ENCODE assay signal across 8 cellular contexts in the genomic region with DNA sequence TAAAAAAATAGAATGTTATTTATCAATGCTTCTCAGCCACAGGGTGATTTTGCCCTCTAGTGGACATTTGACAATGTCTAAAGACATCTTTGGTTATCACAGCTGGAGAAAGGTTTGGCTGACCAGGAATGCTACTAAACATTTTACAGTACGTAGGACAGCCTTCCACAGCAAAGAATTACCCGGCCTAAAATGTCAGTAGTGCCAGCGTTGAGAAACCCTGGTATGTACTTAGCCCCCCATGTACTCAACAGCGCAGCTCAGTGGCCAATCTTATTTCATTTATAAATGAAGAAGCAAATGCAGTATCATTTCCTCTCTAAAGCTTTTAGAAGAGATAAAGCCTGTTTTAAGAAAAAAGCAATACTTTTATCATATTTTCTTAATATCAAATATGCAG. TPM values are rescaled to one million over a fixed set of nuclear protein-coding genes. Genes with fewer than 3 reads are reported as not detected.
DNase-seq lines count a peak whose midpoint lies in the region; ATAC-seq, FAIRE-seq and TF ChIP-seq lines count a peak whose summit lies in the region.

No MANE protein-coding gene starts in this region.

- H3K27ac ChIP-seq in GM12878 (ENCODE audit: control insufficient read depth, insufficient read depth) = no peak overlapping the region

- intact Hi-C loops in GM12878 (cut with micrococcal nuclease; ENCODE audit: unreplicated experiment) = no loop called here

- no peak overlapping the region for H3K4me3 ChIP-seq in GM12878

- no peak overlapping the region for H2AFZ ChIP-seq in GM12878 (ENCODE audit: control insufficient read depth, low read depth, low read length)

- H3K4me2 ChIP-seq in GM12878 (ENCODE audit: control insufficient read depth, insufficient read depth) = no peak overlapping the region; the same call in 1 of the 2 replicates

- DNase-seq in CD1c-positive myeloid dendritic cell (ENCODE audit: extremely low spot score) (peak; percentile 79), HCEC 1CT (peak; percentile 79), RPMI8226 (peak; percentile 54), GM12878 (ENCODE audit: low read depth, low spot score) (no peak), kidney glomerular epithelial cell (lab: John Stamatoyannopoulos, UW) (peak; percentile 39), GDM1 (lab: John Stamatoyannopoulos, UW) (no peak), NCI-H2196 (lab: John Stamatoyannopoulos, UW; ENCODE audit: unreplicated experiment) (no peak)
- DNase-seq in stimulated activated naive CD8-positive, alpha-beta T cell treated with anti-CD3 and anti-CD28 coated beads, Interleukin-15, amount 100 ng/mL, for 72 hours = peak; percentile 18 to 20

- TF ChIP-seq RAD21 in GM12878 (IDR thresholded peaks at IDR 0.05; ENCODE audit: insufficient read depth, low read depth, low read length) = peak; percentile 29; the same call in 1 of the 2 replicates

- no TSS peak for BruUV-seq in GM12878 (replicated peaks; lab: Mats Ljungman, UMichigan)

- H3K4me1 ChIP-seq in GM12878 (ENCODE audit: control insufficient read depth, insufficient read depth, low read length) = peaks cover 22% of the 10 kb centered on the region

- H3K27me3 ChIP-seq in GM12878 (replicated peaks in 1 of 2; ENCODE audit: control insufficient read depth in 2 of 2, insufficient read depth in 2 of 2, low read length in 1 of 2) = no peaks in the 10 kb centered on the region

- no peaks in the 10 kb centered on the region for H3K9me3 Mint-ChIP-seq in stimulated activated naive CD8-positive, alpha-beta T cell treated with anti-CD3 and anti-CD28 coated beads, Interleukin-15, amount 100 ng/mL, for 72 hours

- in situ Hi-C loops in GM12878 (cut with MboI) = no loop called here

- no peak overlapping the region for H3K4me3 Mint-ChIP-seq in stimulated activated naive CD8-positive, alpha-beta T cell treated with anti-CD3 and anti-CD28 coated beads, Interleukin-15, amount 100 ng/mL, for 72 hours

- peaks cover 89% of the 10 kb centered on the region for H3K79me2 ChIP-seq in GM12878 (ENCODE audit: control insufficient read depth, insufficient read depth, low read length)

- peak; percentile 68 for ATAC-seq in GM12878
- ATAC-seq in stimulated activated naive CD8-positive, alpha-beta T cell treated with anti-CD3 and anti-CD28 coated beads, Interleukin-15, amount 100 ng/mL, for 72 hours = peak; percentile 69

- no peaks in the 10 kb centered on the region for H3K27me3 Mint-ChIP-seq in stimulated activated naive CD8-positive, alpha-beta T cell treated with anti-CD3 and anti-CD28 coated beads, Interleukin-15, amount 100 ng/mL, for 72 hours

- RAD21 ChIA-PET in GM12878 (lab: Charles Lee; ENCODE audit: unreplicated experiment) = interaction anchor here (0.7 to 2.5 kb wide), 10 partner anchors 24 to 285 kb away, joined by 3 to 12 read pairs (median 4); a partner anchor contains a TSS

- no peak for TF ChIP-seq EP300 in GM12878 (IDR thresholded peaks at IDR 0.05; ENCODE audit: borderline replicate concordance in 1 of 2, control insufficient read depth in 1 of 2, low read depth in 2 of 2, low read length in 2 of 2)

- FAIRE-seq in GM12878 (lab: Jason Lieb, UNC) = no peak

- peaks cover 6% of the 10 kb centered on the region for H4K20me1 ChIP-seq in GM12878 (ENCODE audit: control insufficient read depth, insufficient read depth)

- no peak for TF ChIP-seq POLR2A in GM12878 (IDR thresholded peaks at IDR 0.05; ENCODE audit: low read depth, low read length)

- SMC1A ChIA-PET in GM12878 (lab: Charles Lee; ENCODE audit: uncharacterized antibody, unreplicated experiment) = interaction anchor here (0.8 to 4.3 kb wide), 14 partner anchors 10 to 696 kb away, joined by 3 to 22 read pairs (median 4); no protein-coding TSS in a partner anchor

- POLR2A ChIA-PET in GM12878 (lab: Charles Lee) = interaction anchor here (0.6 to 1.4 kb wide), 4 partner anchors 37 to 112 kb away, joined by 3 to 7 read pairs (median 4); a partner anchor contains a TSS

- H3K4me1 Mint-ChIP-seq in stimulated activated naive CD8-positive, alpha-beta T cell treated with anti-CD3 and anti-CD28 coated beads, Interleukin-15, amount 100 ng/mL, for 72 hours = peaks cover 57% of the 10 kb centered on the region

- CTCF ChIA-PET in GM12878 (lab: Yijun Ruan, JAX) = interaction anchor here (0.5 to 6.0 kb wide), 31 partner anchors 11 to 866 kb away, joined by 3 to 99 read pairs (median 5); a partner anchor contains a TSS

- WGBS in GM12878 (ENCODE audit: insufficient coverage, insufficient replicate concordance, low lambda C conversion rate, missing lambda C conversion rate) = 0% methylated on average over 4 of the region's 4 CpGs

- H3K9ac ChIP-seq in GM12878 (ENCODE audit: control insufficient read depth, insufficient read depth, low read length) = no peak overlapping the region

- TF ChIP-seq CTCF in GM12878 (IDR thresholded peaks at IDR 0.05 in 2 of 3, conservative IDR thresholded peaks at IDR 0.05 in 1 of 3; ENCODE audit: control insufficient read depth in 2 of 3, extremely low read depth in 1 of 3, insufficient read depth in 1 of 3, low read depth in 3 of 3, low read length in 3 of 3) = peak; percentile 58 to 78 (median 67)

- no peak overlapping the region for H3K27ac Mint-ChIP-seq in stimulated activated naive CD8-positive, alpha-beta T cell treated with anti-CD3 and anti-CD28 coated beads, Interleukin-15, amount 100 ng/mL, for 72 hours

- no peaks in the 10 kb centered on the region for H3K9me3 ChIP-seq in GM12878 (replicated peaks; ENCODE audit: control insufficient read depth, insufficient read depth, low read length)

- no peaks in the 10 kb centered on the region for H3K36me3 ChIP-seq in GM12878 (ENCODE audit: control insufficient read depth in 2 of 2, insufficient read depth in 2 of 2, low read length in 1 of 2)

TF ChIP-seq in GM12878, 131 proteins besides CTCF, POLR2A, EP300 and RAD21 (continues in another document):
- TF ChIP-seq TCF7 (IDR thresholded peaks at IDR 0.05; ENCODE audit: borderline replicate concordance) = no peak
- TF ChIP-seq SMC3 (IDR thresholded peaks at IDR 0.05; ENCODE audit: borderline replicate concordance, low read length) = peak; percentile 23; the same call in 1 of the 2 replicates
- TF ChIP-seq SPI1 (IDR thresholded peaks at IDR 0.05; ENCODE audit: borderline replicate concordance, insufficient read depth, low read depth, low read length) = peak; percentile 21; the same call in 1 of the 2 replicates
- TF ChIP-seq SMARCA5 (IDR thresholded peaks at IDR 0.05) = peak; percentile 76; the same call in 1 of the 2 replicates
- TF ChIP-seq NR2C2 (IDR thresholded peaks at IDR 0.05; ENCODE audit: borderline replicate concordance, control insufficient read depth, insufficient read length, low read depth) = no peak
- TF ChIP-seq, protein P1, sequence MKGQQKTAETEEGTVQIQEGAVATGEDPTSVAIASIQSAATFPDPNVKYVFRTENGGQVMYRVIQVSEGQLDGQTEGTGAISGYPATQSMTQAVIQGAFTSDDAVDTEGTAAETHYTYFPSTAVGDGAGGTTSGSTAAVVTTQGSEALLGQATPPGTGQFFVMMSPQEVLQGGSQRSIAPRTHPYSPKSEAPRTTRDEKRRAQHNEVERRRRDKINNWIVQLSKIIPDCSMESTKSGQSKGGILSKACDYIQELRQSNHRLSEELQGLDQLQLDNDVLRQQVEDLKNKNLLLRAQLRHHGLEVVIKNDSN (IDR thresholded peaks at IDR 0.05; ENCODE audit: borderline replicate concordance, extremely low read length, insufficient read depth, low read depth, low read length) = no peak
- TF ChIP-seq CBX3 (IDR thresholded peaks at IDR 0.05; ENCODE audit: borderline replicate concordance, low read depth) = no peak

RNA-seq across cellular contexts. Expression of a gene that starts 5.8 kb away (rescaled TPM):
- 225 and 244 TPM in 2 replicates for total RNA-seq in GM12878 (2013; cell fraction: nucleolus; rRNA removed)
- total RNA-seq in GM12878 (2014; rRNA removed) = 39.6 and 43.3 TPM in 2 replicates
- total RNA-seq in GM12878 (2014; rRNA removed; fragmentation: Illumina TruSeq; extraction: Trizol) = 48.0 and 48.3 TPM in 2 replicates
- 51.9 and 59.3 TPM in 2 replicates for total RNA-seq in GM12878 (2021)
- 36.8 TPM for polyA plus RNA-seq in GM12878 (2011; ENCODE audit: low read depth)
- 75.1 and 85.6 TPM in 2 replicates for polyA plus RNA-seq in GM12878 (2011; rRNA removed)
- polyA plus RNA-seq in GM12878 (2011; cell fraction: cytosol; rRNA removed) = 40.5 and 46.1 TPM in 2 replicates
- 90.2 and 95.2 TPM in 2 replicates for polyA plus RNA-seq in GM12878 (2011; cell fraction: nucleus; rRNA removed)
- 39.8 and 47.5 TPM in 2 replicates for polyA plus RNA-seq in GM12878 (2012)
- 50.7 and 52.0 TPM in 2 replicates for polyA plus RNA-seq in GM12878 (2014; fragmentation: Illumina TruSeq; extraction: Trizol)
- 10 to 100 TPM; 10.7 to 19.8 TPM for polyA plus RNA-seq in GM12878 (2014; fragmentation: Nextera tagmentation; extraction: Ambion mirVana)
- 43.2 and 49.9 TPM in 2 replicates for polyA plus RNA-seq in GM12878 (2014; rRNA removed)
- 10 to 100 TPM; 28.6 to 31.0 TPM for polyA plus RNA-seq in GM12878 (2016; fragmentation: Nextera tagmentation; extraction: Ambion mirVana)
- polyA minus RNA-seq in GM12878 (2011; rRNA and poly(A)+ RNA removed) = 73.2 and 80.4 TPM in 2 replicates
- polyA minus RNA-seq in GM12878 (2011; cell fraction: cytosol; rRNA and poly(A)+ RNA removed) = 15.8 and 21.0 TPM in 2 replicates
- 63.7 and 92.2 TPM in 2 replicates for polyA minus RNA-seq in GM12878 (2011; cell fraction: nucleus; rRNA and poly(A)+ RNA removed)

RNA-seq across cellular contexts. Expression of a gene that starts 57.0 kb away (rescaled TPM):
- 250 and 254 TPM in 2 replicates for total RNA-seq in GM12878 (2013; cell fraction: nucleolus; rRNA removed)
- total RNA-seq in GM12878 (2014; rRNA removed) (68.6 and 75.6 TPM in 2 replicates), GM12878 (2014; rRNA removed; fragmentation: Illumina TruSeq; extraction: Trizol) (84.1 and 92.7 TPM in 2 replicates), GM12878 (2021) (156 and 166 TPM in 2 replicates)
- polyA plus RNA-seq in GM12878 (2011; ENCODE audit: low read depth) = 78.4 TPM
- polyA plus RNA-seq in GM12878 (2011; rRNA removed) (268 and 275 TPM in 2 replicates), GM12878 (2014; fragmentation: Illumina TruSeq; extraction: Trizol) (137 and 204 TPM in 2 replicates), GM12878 (2014; fragmentation: Nextera tagmentation; extraction: Ambion mirVana) (10 to 100 TPM; 51.2 to 80.9 TPM), GM12878 (2014; rRNA removed) (83.2 and 89.1 TPM in 2 replicates), GM12878 (2016; fragmentation: Nextera tagmentation; extraction: Ambion mirVana) (100 to 1,000 TPM; 312 to 360 TPM)
- 141 and 164 TPM in 2 replicates for polyA plus RNA-seq in GM12878 (2011; cell fraction: cytosol; rRNA removed)
- 181 and 255 TPM in 2 replicates for polyA plus RNA-seq in GM12878 (2011; cell fraction: nucleus; rRNA removed)
- 118 and 152 TPM in 2 replicates for polyA plus RNA-seq in GM12878 (2012)
- 123 and 221 TPM in 2 replicates for polyA minus RNA-seq in GM12878 (2011; rRNA and poly(A)+ RNA removed)
- polyA minus RNA-seq in GM12878 (2011; cell fraction: cytosol; rRNA and poly(A)+ RNA removed) = 54.0 and 67.9 TPM in 2 replicates
- polyA minus RNA-seq in GM12878 (2011; cell fraction: nucleus; rRNA and poly(A)+ RNA removed) = 134 and 194 TPM in 2 replicates

Comparison
In these comparisons a context has a peak if more than half of its experiments do, and no peak if none do; other contexts are left out.
1. DNase-seq: peak in CD1c-positive myeloid dendritic cell (single experiment), HCEC 1CT (single experiment), RPMI8226 (single experiment), kidney glomerular epithelial cell (single experiment) and stimulated activated naive CD8-positive, alpha-beta T cell treated with anti-CD3 and anti-CD28 coated beads, Interleukin-15, amount 100 ng/mL, for 72 hours (2 of 2); none in GM12878 (single experiment), GDM1 (single experiment) and NCI-H2196 (single experiment).